Comparison of ENCODE assay signal across 8 cellular contexts in the genomic region with DNA sequence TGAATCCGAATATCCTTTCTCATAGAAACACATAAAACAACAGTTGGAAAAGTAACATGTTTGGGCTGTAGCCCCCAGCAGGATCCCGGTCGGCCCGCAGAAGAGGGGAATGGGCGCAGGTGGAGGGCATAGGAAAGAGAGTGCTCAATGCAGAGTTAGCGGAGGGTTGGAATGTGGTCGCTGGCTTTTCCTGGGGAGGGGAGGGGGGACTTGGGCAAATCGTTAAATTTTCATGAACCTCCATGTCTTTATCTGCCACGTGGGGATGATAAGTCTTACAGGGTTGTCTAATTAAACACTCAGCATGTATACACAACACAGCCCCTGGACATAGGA. TPM values are rescaled to one million over a fixed set of nuclear protein-coding genes. Genes with fewer than 3 reads are reported as not detected.
DNase-seq lines count a peak whose midpoint lies in the region; ATAC-seq, FAIRE-seq and TF ChIP-seq lines count a peak whose summit lies in the region.

No MANE protein-coding gene starts in this region.

- FAIRE-seq in HepG2 (lab: Jason Lieb, UNC): no peak

- no peak overlapping the region for H2AFZ ChIP-seq in HepG2 (ENCODE audit: low read length)

- no peaks in the 10 kb centered on the region for H4K20me1 ChIP-seq in HepG2 (ENCODE audit: insufficient read depth, low read length)

- in situ Hi-C loops in HepG2 (cut with HindIII; ENCODE audit: extremely low pct_ligation_motif_present, low pct_unique_long_range_greater_than_20kb): no loop called here

- no peak for TF ChIP-seq POLR2A in HepG2 (IDR thresholded peaks at IDR 0.05; ENCODE audit: insufficient read depth in 1 of 2, low read depth in 2 of 2, low read length in 2 of 2)
- no peak for TF ChIP-seq POLR2A in breast epithelium (IDR thresholded peaks at IDR 0.05)

- no peaks in the 10 kb centered on the region for H3K27me3 ChIP-seq in liver (ENCODE audit: control insufficient read depth in 4 of 4, insufficient read depth in 4 of 4, low read length in 3 of 4)
- 0 out of 5 replicates have a peak, but pooled peaks cover 0 to 2% of the 10 kb centered on the region in 2 experiments for H3K27me3 ChIP-seq in HepG2 (ENCODE audit: control insufficient read depth in 1 of 2, insufficient read depth in 2 of 2, low read length in 2 of 2)
- no peaks in the 10 kb centered on the region for H3K27me3 ChIP-seq in breast epithelium
- H3K27me3 ChIP-seq in mononuclear cell (ENCODE audit: insufficient read depth, low read length): no peaks in the 10 kb centered on the region

- H3K79me2 ChIP-seq in HepG2 (ENCODE audit: insufficient read depth, low read length): no peaks in the 10 kb centered on the region

- ATAC-seq in HepG2: no peak
- ATAC-seq in HG03108 (IDR thresholded peaks at IDR 0.05; ENCODE audit: unreplicated experiment): no peak

- intact Hi-C loops in HepG2 (cut with micrococcal nuclease; ENCODE audit: unreplicated experiment): no loop called here
- intact Hi-C loops in breast epithelium (cut with DNase I; ENCODE audit: low total_unique reads): no loop called here

- no peak for TF ChIP-seq RAD21 in liver (IDR thresholded peaks at IDR 0.05)
- no peak for TF ChIP-seq RAD21 in HepG2 (CRISPR knock-in tag; IDR thresholded peaks at IDR 0.05)

- H3K36me3 ChIP-seq in liver (ENCODE audit: control insufficient read depth in 4 of 4, insufficient read depth in 3 of 4, low read depth in 1 of 4, low read length in 3 of 4) (peaks cover 0 to 3% (median 0%) of the 10 kb centered on the region in 4 donors), HepG2 (replicated peaks in 1 of 2; ENCODE audit: control insufficient read depth in 1 of 2, insufficient read depth in 2 of 2, low read length in 2 of 2) (no peaks in the 10 kb centered on the region), breast epithelium (no peaks in the 10 kb centered on the region)

- CTCF ChIA-PET in HepG2 (lab: Yijun Ruan, JAX; ENCODE audit: low intra/inter-chr PET ratio, low total read pairs): no interaction called here

- TF ChIP-seq EP300 in HepG2 (IDR thresholded peaks at IDR 0.05; ENCODE audit: low read depth in 2 of 2, low read length in 2 of 2): no peak
- TF ChIP-seq EP300 in HepG2 (CRISPR knock-in tag; IDR thresholded peaks at IDR 0.05; ENCODE audit: borderline replicate concordance): no peak

- DNase-seq in HepG2 (ENCODE audit: low spot score): no peak
- no peak for DNase-seq in breast epithelium (ENCODE audit: low spot score in 2 of 2)
- no peak for DNase-seq in SK-N-DZ (ENCODE audit: low spot score)
- no peak for DNase-seq in activated gamma-delta T cell treated with Interleukin-2 at 50 U/mL for 16 hours
- no peak for DNase-seq in anterior cingulate cortex (lab: John Stamatoyannopoulos, UW)

- H3K4me2 ChIP-seq in HepG2 (ENCODE audit: low read depth, low read length): no peak overlapping the region

- H3K27ac ChIP-seq in liver (ENCODE audit: low read depth in 1 of 2, low read length in 2 of 2) (peak overlapping the region; percentile 90 to 93), HepG2 (ENCODE audit: extremely low read length, insufficient read depth, low read length) (no peak overlapping the region), breast epithelium (peak overlapping the region; percentile 91 to 92)

- H3K9ac ChIP-seq in liver (ENCODE audit: low read depth in 1 of 2, low read length in 2 of 2) (peak overlapping the region in 1 of 2 donors; percentile 34), HepG2 (ENCODE audit: insufficient read depth, low read depth, low read length) (no peak overlapping the region)

- TF ChIP-seq CTCF in liver (IDR thresholded peaks at IDR 0.05; ENCODE audit: low read depth, low read length, missing input control): no peak
- no peak for TF ChIP-seq CTCF in HepG2 (CRISPR knock-in tag; IDR thresholded peaks at IDR 0.05)
- no peak for TF ChIP-seq CTCF in breast epithelium (IDR thresholded peaks at IDR 0.05)

- H3K9me3 ChIP-seq in liver (ENCODE audit: control insufficient read depth in 4 of 4, low read length in 3 of 4): no peaks in the 10 kb centered on the region
- H3K9me3 ChIP-seq in HepG2 (ENCODE audit: low read length): no peaks in the 10 kb centered on the region
- H3K9me3 ChIP-seq in breast epithelium: no peaks in the 10 kb centered on the region
- no peaks in the 10 kb centered on the region for H3K9me3 ChIP-seq in mononuclear cell (ENCODE audit: low read depth, low read length)

- no TSS peak for BruUV-seq in HepG2 (replicated peaks; lab: Mats Ljungman, UMichigan)

- H3K4me3 ChIP-seq in liver (ENCODE audit: low read depth in 1 of 3, low read length in 3 of 3): peak overlapping the region; percentile 59 to 76 (median 70)
- no peak overlapping the region for H3K4me3 ChIP-seq in HepG2 (replicated peaks in 1 of 3; ENCODE audit: insufficient read depth in 1 of 3, low read depth in 2 of 3, low read length in 3 of 3)
- H3K4me3 ChIP-seq in breast epithelium: peak overlapping the region; percentile 70 to 78 (median 73)
- peak overlapping the region; percentile 81 for H3K4me3 ChIP-seq in mononuclear cell (ENCODE audit: low read length)

- 9% methylated on average over 9 of the region's 9 CpGs for WGBS in liver
- WGBS in HepG2 (ENCODE audit: low lambda C conversion rate): 65% methylated on average over 9 of the region's 9 CpGs

- H3K4me1 ChIP-seq in liver (ENCODE audit: control insufficient read depth in 4 of 4, insufficient read depth in 4 of 4, low read length in 3 of 4) (peaks cover 5 to 23% (median 16%) of the 10 kb centered on the region in 4 donors), HepG2 (ENCODE audit: insufficient read depth, low read length) (no peaks in the 10 kb centered on the region), breast epithelium (no peaks in the 10 kb centered on the region), mononuclear cell (ENCODE audit: insufficient read depth, low read length) (peaks cover 22% of the 10 kb centered on the region)

- POLR2A ChIA-PET in HepG2 (lab: Yijun Ruan, JAX): no interaction called here

TF ChIP-seq in liver, 16 proteins besides CTCF, POLR2A, EP300 and RAD21:
- TF ChIP-seq, protein P1, sequence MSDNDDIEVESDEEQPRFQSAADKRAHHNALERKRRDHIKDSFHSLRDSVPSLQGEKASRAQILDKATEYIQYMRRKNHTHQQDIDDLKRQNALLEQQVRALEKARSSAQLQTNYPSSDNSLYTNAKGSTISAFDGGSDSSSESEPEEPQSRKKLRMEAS (IDR thresholded peaks at IDR 0.05): peak; percentile 43
- TF ChIP-seq YY1 (IDR thresholded peaks at IDR 0.05): no peak
- TF ChIP-seq JUND (IDR thresholded peaks at IDR 0.05): peak in 1 of 2 donors; percentile 1
TF ChIP-seq in liver: peak in this region for 2.

TF ChIP-seq in HepG2, 621 proteins besides CTCF, POLR2A, EP300 and RAD21 (continues in another document):
- no peak for TF ChIP-seq NKX3-1 (CRISPR knock-in tag; IDR thresholded peaks at IDR 0.05)
- TF ChIP-seq TOE1 (CRISPR knock-in tag; IDR thresholded peaks at IDR 0.05): no peak
- no peak for TF ChIP-seq ZMAT3 (CRISPR knock-in tag; conservative IDR thresholded peaks at IDR 0.05)
- TF ChIP-seq, protein P2, sequence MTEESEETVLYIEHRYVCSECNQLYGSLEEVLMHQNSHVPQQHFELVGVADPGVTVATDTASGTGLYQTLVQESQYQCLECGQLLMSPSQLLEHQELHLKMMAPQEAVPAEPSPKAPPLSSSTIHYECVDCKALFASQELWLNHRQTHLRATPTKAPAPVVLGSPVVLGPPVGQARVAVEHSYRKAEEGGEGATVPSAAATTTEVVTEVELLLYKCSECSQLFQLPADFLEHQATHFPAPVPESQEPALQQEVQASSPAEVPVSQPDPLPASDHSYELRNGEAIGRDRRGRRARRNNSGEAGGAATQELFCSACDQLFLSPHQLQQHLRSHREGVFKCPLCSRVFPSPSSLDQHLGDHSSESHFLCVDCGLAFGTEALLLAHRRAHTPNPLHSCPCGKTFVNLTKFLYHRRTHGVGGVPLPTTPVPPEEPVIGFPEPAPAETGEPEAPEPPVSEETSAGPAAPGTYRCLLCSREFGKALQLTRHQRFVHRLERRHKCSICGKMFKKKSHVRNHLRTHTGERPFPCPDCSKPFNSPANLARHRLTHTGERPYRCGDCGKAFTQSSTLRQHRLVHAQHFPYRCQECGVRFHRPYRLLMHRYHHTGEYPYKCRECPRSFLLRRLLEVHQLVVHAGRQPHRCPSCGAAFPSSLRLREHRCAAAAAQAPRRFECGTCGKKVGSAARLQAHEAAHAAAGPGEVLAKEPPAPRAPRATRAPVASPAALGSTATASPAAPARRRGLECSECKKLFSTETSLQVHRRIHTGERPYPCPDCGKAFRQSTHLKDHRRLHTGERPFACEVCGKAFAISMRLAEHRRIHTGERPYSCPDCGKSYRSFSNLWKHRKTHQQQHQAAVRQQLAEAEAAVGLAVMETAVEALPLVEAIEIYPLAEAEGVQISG (CRISPR knock-in tag; IDR thresholded peaks at IDR 0.05): no peak
- no peak for TF ChIP-seq ZEB1 (IDR thresholded peaks at IDR 0.05; ENCODE audit: insufficient replicate concordance, low read depth)
- no peak for TF ChIP-seq NFE2 (CRISPR knock-in tag; IDR thresholded peaks at IDR 0.05)

RNA-seq across cellular contexts. Expression of a gene that starts 0.4 kb away (rescaled TPM):
- total RNA-seq in liver (10 to 100 TPM in 1 of 2 donors, 1 to 10 TPM in 1; 7.0 to 63.3 TPM), HepG2 (2016; rRNA removed; fragmentation: Illumina TruSeq; extraction: Trizol) (not detected in 2 replicates), breast epithelium (10 to 100 TPM; 17.1 to 29.7 (median 25.6) TPM), mononuclear cell (8.1 TPM)
- polyA plus RNA-seq in liver (10 to 100 TPM; 27.9 to 37.2 TPM), HepG2 (2011; rRNA removed) (not detected in 2 replicates)
- not detected in 2 replicates for total RNA-seq in HepG2 (2016; cell fraction: cytosol; rRNA removed; fragmentation: Illumina TruSeq; extraction: Trizol; ENCODE audit: low read depth)
- not detected in 2 replicates for total RNA-seq in HepG2 (2016; cell fraction: insoluble cytoplasmic fraction; rRNA removed; fragmentation: Illumina TruSeq; extraction: Trizol)
- total RNA-seq in HepG2 (2016; cell fraction: membrane; rRNA removed; fragmentation: Illumina TruSeq; extraction: Trizol): not detected in 2 replicates
- not detected in 2 replicates for total RNA-seq in HepG2 (2016; cell fraction: nucleus; rRNA removed; fragmentation: Illumina TruSeq; extraction: Trizol)
- polyA plus RNA-seq in HepG2 (2011; cell fraction: cytosol; rRNA removed): not detected in 2 replicates
- polyA plus RNA-seq in HepG2 (2011; cell fraction: nucleus; rRNA removed): not detected in 2 replicates
- not detected in 2 replicates for polyA plus RNA-seq in HepG2 (2012)
- polyA plus RNA-seq in HepG2 (2016; cell fraction: cytosol; fragmentation: Illumina TruSeq; extraction: Trizol; ENCODE audit: low read depth): not detected in 2 replicates
- polyA plus RNA-seq in HepG2 (2016; cell fraction: insoluble cytoplasmic fraction; fragmentation: Illumina TruSeq; extraction: Trizol; ENCODE audit: low read depth): not detected in 2 replicates
- not detected in 2 replicates for polyA plus RNA-seq in HepG2 (2016; cell fraction: membrane; fragmentation: Illumina TruSeq; extraction: Trizol; ENCODE audit: low read depth)
- polyA plus RNA-seq in HepG2 (2016; cell fraction: nucleus; fragmentation: Illumina TruSeq; extraction: Trizol; ENCODE audit: insufficient read depth, low read depth): not detected in 2 replicates
- polyA minus RNA-seq in HepG2 (2011; rRNA and poly(A)+ RNA removed; ENCODE audit: low replicate concordance): not detected in 2 replicates
- polyA minus RNA-seq in HepG2 (2011; cell fraction: cytosol; rRNA and poly(A)+ RNA removed): not detected in 2 replicates
- not detected in 2 replicates for polyA minus RNA-seq in HepG2 (2011; cell fraction: nucleus; rRNA and poly(A)+ RNA removed)
- polyA plus RNA-seq in SK-N-DZ (2014; cell fraction: cytosol; rRNA removed): 0.05 and 0.43 TPM in 2 replicates
- polyA plus RNA-seq in SK-N-DZ (2014; cell fraction: nucleus; rRNA removed): 0.09 and 0.65 TPM in 2 replicates

Comparison
In these comparisons a context has a peak if more than half of its experiments do, and no peak if none do; other contexts are left out.
1. H3K4me3 ChIP-seq: peak in liver (3 of 3), breast epithelium (3 of 3) and mononuclear cell (single experiment); none in HepG2 (0 of 3).